16 cellular contexts compared by ENCODE assay signal in the genomic region with DNA sequence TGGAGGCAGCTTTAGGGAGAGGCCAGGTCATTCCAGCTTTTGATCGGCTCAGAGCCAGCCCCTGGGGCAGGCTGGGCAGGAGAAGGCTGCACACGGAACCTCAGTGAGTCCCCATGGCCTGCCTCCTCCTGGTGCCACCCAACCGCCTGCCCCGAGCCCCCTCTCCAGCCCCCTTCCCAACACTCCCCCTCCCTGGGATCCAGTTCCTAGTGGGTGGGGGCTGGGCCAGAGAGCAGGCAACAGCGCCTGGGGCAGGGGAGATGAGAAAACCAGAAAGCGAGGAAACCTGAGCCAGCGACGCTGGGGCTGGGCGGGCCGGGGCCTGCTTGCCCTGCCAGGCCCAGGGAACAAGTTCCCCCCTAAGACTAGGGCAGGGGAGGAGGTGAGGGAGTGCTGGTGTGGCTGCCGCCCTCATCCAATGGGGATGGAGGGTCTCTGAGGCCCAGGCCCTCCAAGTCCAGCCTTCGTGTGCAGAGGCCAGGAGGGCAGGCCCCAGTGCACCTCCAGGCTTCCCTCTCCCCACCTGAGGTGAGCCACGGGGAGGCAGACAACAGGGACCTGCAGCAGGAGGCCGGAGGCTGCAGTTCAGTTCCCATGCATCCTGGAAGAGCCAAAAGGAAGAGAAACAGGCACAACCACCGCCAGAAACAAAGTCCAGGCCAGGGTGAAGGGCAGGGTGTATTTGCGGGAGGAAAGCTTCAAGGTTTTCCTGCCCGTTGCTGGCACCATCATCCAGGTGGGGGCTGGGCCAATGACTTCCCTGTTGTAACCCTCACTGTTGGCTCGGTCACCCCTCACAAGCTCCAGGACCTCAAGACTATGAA. TPM values are rescaled to one million over a fixed set of nuclear protein-coding genes. Genes with fewer than 3 reads are reported as not detected.
DNase-seq lines count a peak whose midpoint lies in the region; ATAC-seq and TF ChIP-seq lines count a peak whose summit lies in the region.
"Had no signal": no experiment of that assay in that cellular context is flagged by ENCODE, and none has a peak within 500 bp of the region (broad histone marks: within the 10 kb centered on the region; RNA-seq: fewer than 3 reads in every experiment).

No MANE protein-coding gene starts in this region.

- peaks cover 46% of the 10 kb centered on the region for H3K4me1 Mint-ChIP-seq in WTC11
- H3K4me1 Mint-ChIP-seq in natural killer cell treated with Interleukin-12 subunit alpha and Interleukin-12 subunit beta and Interleukin-15 and Interleukin-18, amount 100 ng/mL, for 72 hours (ENCODE audit: low read depth in 2 of 2), result peaks cover 6 to 12% of the 10 kb centered on the region in 2 donors

- H3K4me3 Mint-ChIP-seq in WTC11, result no peak overlapping the region; the same call in 1 of the 2 replicates
- H3K4me3 Mint-ChIP-seq in natural killer cell treated with Interleukin-12 subunit alpha and Interleukin-12 subunit beta and Interleukin-15 and Interleukin-18, amount 100 ng/mL, for 72 hours, result no peak overlapping the region

- peak overlapping the region; percentile 24 for H3K9ac ChIP-seq in iPS-15b (ENCODE audit: low read depth, low read length)

- peak; percentile 50 for ATAC-seq in WTC11
- ATAC-seq in natural killer cell treated with Interleukin-12 subunit alpha and Interleukin-12 subunit beta and Interleukin-15 and Interleukin-18, amount 100 ng/mL, for 72 hours, result no peak
- no peak for ATAC-seq in GM18498 (IDR thresholded peaks at IDR 0.05; ENCODE audit: unreplicated experiment)
- no peak for ATAC-seq in GM18502 (IDR thresholded peaks at IDR 0.05; ENCODE audit: poor library complexity, unreplicated experiment)

- CTCF ChIA-PET in HEK293T (lab: Yijun Ruan, JAX), result interaction anchor here (1.2 to 1.3 kb wide), 2 partner anchors 13 to 14 kb away, joined by 3 read pairs; no protein-coding TSS in a partner anchor
- CTCF ChIA-PET in WTC11 (lab: Charles Lee), result interaction anchor here (0.5 to 3.0 kb wide), 8 partner anchors 13 to 1512 kb away, joined by 3 to 13 read pairs (median 4); no protein-coding TSS in a partner anchor

- H3K27ac Mint-ChIP-seq in WTC11, result peak overlapping the region; percentile 57; the same call in 1 of the 2 replicates
- no peak overlapping the region for H3K27ac Mint-ChIP-seq in natural killer cell treated with Interleukin-12 subunit alpha and Interleukin-12 subunit beta and Interleukin-15 and Interleukin-18, amount 100 ng/mL, for 72 hours

- in situ Hi-C loops in brain microvascular endothelial cell (cut with HindIII; ENCODE audit: low pct_ligation_motif_present, low sequenced_read_pairs), result no loop called here

- no peak overlapping the region for H3K27ac ChIP-seq in brain microvascular endothelial cell
- H3K27ac ChIP-seq: dorsolateral prefrontal cortex had no signal

- H3K4me1 ChIP-seq in iPS-15b (ENCODE audit: control insufficient read depth, insufficient read depth, low read length), result peaks cover 18% of the 10 kb centered on the region

- peaks cover 25% of the 10 kb centered on the region for H3K27me3 Mint-ChIP-seq in WTC11 (ENCODE audit: low read depth)
- peaks cover 17 to 21% of the 10 kb centered on the region in 2 donors for H3K27me3 Mint-ChIP-seq in natural killer cell treated with Interleukin-12 subunit alpha and Interleukin-12 subunit beta and Interleukin-15 and Interleukin-18, amount 100 ng/mL, for 72 hours

- H3K9me3 Mint-ChIP-seq in WTC11, result no peaks in the 10 kb centered on the region
- H3K9me3 Mint-ChIP-seq in natural killer cell treated with Interleukin-12 subunit alpha and Interleukin-12 subunit beta and Interleukin-15 and Interleukin-18, amount 100 ng/mL, for 72 hours, result no peaks in the 10 kb centered on the region

- no peak overlapping the region for H3K4me3 ChIP-seq in iPS-15b (ENCODE audit: low read depth, low read length)
- H3K4me3 ChIP-seq in brain microvascular endothelial cell (ENCODE audit: low read depth, low read length), result no peak overlapping the region
- H3K4me3 ChIP-seq: dorsolateral prefrontal cortex had no signal

- POLR2A ChIA-PET in HEK293T (lab: Yijun Ruan, JAX) (interaction anchor here (0.8 to 1.1 kb wide), 4 partner anchors 12 to 186 kb away, joined by 3 to 4 read pairs (median 4); no protein-coding TSS in a partner anchor), WTC11 (lab: Charles Lee) (interaction anchor here (0.5 to 0.9 kb wide), 2 partner anchors 31 to 83 kb away, joined by 3 to 4 read pairs; no protein-coding TSS in a partner anchor)

- H3K36me3 ChIP-seq in iPS-15b (ENCODE audit: control insufficient read depth, insufficient read depth, low read length), result no peaks in the 10 kb centered on the region
- H3K36me3 ChIP-seq in brain microvascular endothelial cell (replicated peaks), result no peaks in the 10 kb centered on the region

- H3K9me3 ChIP-seq in iPS-15b (ENCODE audit: control insufficient read depth, insufficient read depth, low read length), result no peaks in the 10 kb centered on the region

- TF ChIP-seq CTCF in WTC11 (IDR thresholded peaks at IDR 0.05) (no peak), brain microvascular endothelial cell (IDR thresholded peaks at IDR 0.05; ENCODE audit: low read depth, low read length, missing control alignments) (no peak)

- H3K27me3 ChIP-seq in iPS-15b (ENCODE audit: control insufficient read depth, insufficient read depth, low read length), result peaks cover 15% of the 10 kb centered on the region
- peaks cover 8% of the 10 kb centered on the region for H3K27me3 ChIP-seq in brain microvascular endothelial cell (replicated peaks)

- DNase-seq in HEK293T (ENCODE audit: extremely low spot score), result no peak
- DNase-seq in WTC11 (ENCODE audit: low spot score), result peak; percentile 68
- DNase-seq in retina, result peak; percentile 66
- DNase-seq in natural killer cell treated with Interleukin-12 subunit alpha and Interleukin-12 subunit beta and Interleukin-15 and Interleukin-18, amount 100 ng/mL, for 72 hours (ENCODE audit: low spot score), result no peak
- DNase-seq in brain microvascular endothelial cell, result no peak
- DNase-seq: activated CD4-positive, alpha-beta T cell treated with anti-CD3 and anti-CD28 coated beads, Interleukin-2, amount 50 U/mL, for 48 hours; dorsolateral prefrontal cortex; NCI-H146; NCI-H748 treated with DMSO at 0.1 percent for 48 hours; Right ventricle myocardium superior; T1000 had no signal

- no peaks in the 10 kb centered on the region for H3K36me3 Mint-ChIP-seq in WTC11
- H3K36me3 Mint-ChIP-seq in natural killer cell treated with Interleukin-12 subunit alpha and Interleukin-12 subunit beta and Interleukin-15 and Interleukin-18, amount 100 ng/mL, for 72 hours, result no peaks in the 10 kb centered on the region

TF ChIP-seq in HEK293T, 16 proteins besides CTCF, POLR2A, EP300 and RAD21:
- TF ChIP-seq TARDBP (IDR thresholded peaks at IDR 0.05) (no peak), BHLHE40 (IDR thresholded peaks at IDR 0.05; ENCODE audit: borderline replicate concordance) (no peak), L3MBTL2 (conservative IDR thresholded peaks at IDR 0.05) (peak; percentile 48; the same call in 1 of the 2 replicates), FOXM1 (IDR thresholded peaks at IDR 0.05; ENCODE audit: borderline replicate concordance) (no peak), SP1 (IDR thresholded peaks at IDR 0.05) (no peak), FOXK2 (IDR thresholded peaks at IDR 0.05) (no peak)

TF ChIP-seq in WTC11, 78 proteins besides CTCF, POLR2A, EP300 and RAD21 (continues in another document):
- TF ChIP-seq ZNF423 (CRISPR knock-in tag; IDR thresholded peaks at IDR 0.05) (0 out of 2 replicates have a peak, but pooled peaks have one; percentile 26), CREB1 (CRISPR knock-in tag; IDR thresholded peaks at IDR 0.05) (no peak), FOXK1 (CRISPR knock-in tag; IDR thresholded peaks at IDR 0.05) (no peak), JUN (CRISPR knock-in tag; IDR thresholded peaks at IDR 0.05) (no peak), NFE2L1 (CRISPR knock-in tag; IDR thresholded peaks at IDR 0.05) (no peak), ESRRA (CRISPR knock-in tag; IDR thresholded peaks at IDR 0.05; ENCODE audit: borderline replicate concordance) (no peak), GTF2I (CRISPR knock-in tag; conservative IDR thresholded peaks at IDR 0.05) (no peak), ELF4 (CRISPR knock-in tag; IDR thresholded peaks at IDR 0.05; ENCODE audit: low read depth) (no peak), SMAD4 (CRISPR knock-in tag; IDR thresholded peaks at IDR 0.05) (no peak)
- TF ChIP-seq, protein P1, sequence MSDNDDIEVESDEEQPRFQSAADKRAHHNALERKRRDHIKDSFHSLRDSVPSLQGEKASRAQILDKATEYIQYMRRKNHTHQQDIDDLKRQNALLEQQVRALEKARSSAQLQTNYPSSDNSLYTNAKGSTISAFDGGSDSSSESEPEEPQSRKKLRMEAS (CRISPR knock-in tag; IDR thresholded peaks at IDR 0.05), result 0 out of 2 replicates have a peak, but pooled peaks have one; percentile 49
- TF ChIP-seq, protein P2, sequence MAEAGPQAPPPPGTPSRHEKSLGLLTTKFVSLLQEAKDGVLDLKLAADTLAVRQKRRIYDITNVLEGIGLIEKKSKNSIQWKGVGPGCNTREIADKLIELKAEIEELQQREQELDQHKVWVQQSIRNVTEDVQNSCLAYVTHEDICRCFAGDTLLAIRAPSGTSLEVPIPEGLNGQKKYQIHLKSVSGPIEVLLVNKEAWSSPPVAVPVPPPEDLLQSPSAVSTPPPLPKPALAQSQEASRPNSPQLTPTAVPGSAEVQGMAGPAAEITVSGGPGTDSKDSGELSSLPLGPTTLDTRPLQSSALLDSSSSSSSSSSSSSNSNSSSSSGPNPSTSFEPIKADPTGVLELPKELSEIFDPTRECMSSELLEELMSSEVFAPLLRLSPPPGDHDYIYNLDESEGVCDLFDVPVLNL (CRISPR knock-in tag; IDR thresholded peaks at IDR 0.05; ENCODE audit: borderline replicate concordance, low read depth), result no peak
- TF ChIP-seq, protein P3, sequence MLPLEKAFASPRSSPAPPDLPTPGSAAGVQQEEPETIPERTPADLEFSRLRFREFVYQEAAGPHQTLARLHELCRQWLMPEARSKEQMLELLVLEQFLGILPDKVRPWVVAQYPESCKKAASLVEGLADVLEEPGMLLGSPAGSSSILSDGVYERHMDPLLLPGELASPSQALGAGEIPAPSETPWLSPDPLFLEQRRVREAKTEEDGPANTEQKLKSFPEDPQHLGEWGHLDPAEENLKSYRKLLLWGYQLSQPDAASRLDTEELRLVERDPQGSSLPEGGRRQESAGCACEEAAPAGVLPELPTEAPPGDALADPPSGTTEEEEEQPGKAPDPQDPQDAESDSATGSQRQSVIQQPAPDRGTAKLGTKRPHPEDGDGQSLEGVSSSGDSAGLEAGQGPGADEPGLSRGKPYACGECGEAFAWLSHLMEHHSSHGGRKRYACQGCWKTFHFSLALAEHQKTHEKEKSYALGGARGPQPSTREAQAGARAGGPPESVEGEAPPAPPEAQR (CRISPR knock-in tag; IDR thresholded peaks at IDR 0.05), result no peak

RNA-seq across cellular contexts. Expression of a gene that starts 4.0 kb away (rescaled TPM):
- 49.0 to 52.0 TPM (median 52.0 TPM) in 3 replicates for total RNA-seq in WTC11 (2021)
- under 1 TPM; 0.12 to 0.81 TPM for total RNA-seq in natural killer cell treated with Interleukin-12 subunit alpha and Interleukin-12 subunit beta and Interleukin-15 and Interleukin-18, amount 100 ng/mL, for 72 hours

RNA-seq across cellular contexts. Expression of a gene that starts 40.3 kb away (rescaled TPM):
- total RNA-seq in WTC11 (2021), result 0.13 to 0.39 TPM (median 0.14 TPM) in 3 replicates
- not detected for total RNA-seq in natural killer cell treated with Interleukin-12 subunit alpha and Interleukin-12 subunit beta and Interleukin-15 and Interleukin-18, amount 100 ng/mL, for 72 hours
- total RNA-seq: mesenteric fat pad, osteoblast, Right ventricle myocardium superior had no signal

RNA-seq across cellular contexts. Expression of a gene that starts 54.0 kb away (rescaled TPM):
- total RNA-seq in WTC11 (2021), result 0.90 to 1.6 TPM (median 1.3 TPM) in 3 replicates
- total RNA-seq in natural killer cell treated with Interleukin-12 subunit alpha and Interleukin-12 subunit beta and Interleukin-15 and Interleukin-18, amount 100 ng/mL, for 72 hours, result not detected

Comparison
In these comparisons a context has a peak if more than half of its experiments do, and no peak if none do; other contexts are left out.
1. DNase-seq: peak in WTC11 (single experiment) and retina (single experiment); none in HEK293T (single experiment), natural killer cell treated with Interleukin-12 subunit alpha and Interleukin-12 subunit beta and Interleukin-15 and Interleukin-18, amount 100 ng/mL, for 72 hours (single experiment) and brain microvascular endothelial cell (single experiment).
2. RNA of a gene that starts 4.0 kb away (total RNA-seq): 49.0 to 52.0 TPM in WTC11; 0.12 to 0.81 TPM in natural killer cell treated with Interleukin-12 subunit alpha and Interleukin-12 subunit beta and Interleukin-15 and Interleukin-18, amount 100 ng/mL, for 72 hours; every median in the first group is over 10 times any median in the second.